In genomic region chr16:85321856-85322271, GRCh38 we compare ENCODE assay signal across 9 cellular contexts.
A peak's percentile ranks its signal among the peaks of the same experiment; 100 is the strongest.
DNase-seq lines count a peak whose midpoint lies in the region; ATAC-seq lines count a peak whose summit lies in the region.
"Had no signal": no experiment of that assay in that cellular context is flagged by ENCODE, and none has a peak within 500 bp of the region (broad histone marks: within the 10 kb centered on the region; RNA-seq: fewer than 3 reads in every experiment).

No MANE protein-coding gene starts in this region.

- ATAC-seq in Right ventricle myocardium inferior (peak; percentile 98), GM18868 (IDR thresholded peaks at IDR 0.05; ENCODE audit: unreplicated experiment) (no peak)

- H3K36me3 ChIP-seq in BLaER1 treated with 17β-estradiol and CSF1 and Interleukin-3, amounts not matched to agents 10 nM and 100 nM: no peaks in the 10 kb centered on the region

- 3 to 32% (median 22%) methylated on average over 12 of the region's 12 CpGs for WGBS in adipose tissue, 3 donors

- peak overlapping the region in 7 of 11 experiments; percentile 4 to 57 (median 30); a peak in 7 of 22 replicates for H3K9ac ChIP-seq in BLaER1 treated with 17β-estradiol and CSF1 and Interleukin-3, amounts not matched to agents 10 nM and 100 nM

- H3K27me3 ChIP-seq in BLaER1 treated with 17β-estradiol and CSF1 and Interleukin-3, amounts not matched to agents 10 nM and 100 nM: no peaks in the 10 kb centered on the region

- intact Hi-C loops in Right ventricle myocardium inferior (cut with DNase I) (no loop called here), posterior cingulate gyrus (cut with DNase I) (no loop called here)

- peaks cover 17 to 67% (median 55%) of the 10 kb centered on the region in 10 experiments for H3K4me1 ChIP-seq in BLaER1 treated with 17β-estradiol and CSF1 and Interleukin-3, amounts not matched to agents 10 nM and 100 nM

- H3K4me2 ChIP-seq in BLaER1 treated with 17β-estradiol and CSF1 and Interleukin-3, amounts not matched to agents 10 nM and 100 nM: peak overlapping the region; percentile 57 to 92 (median 80)

- no peak overlapping the region for H3K4me3 ChIP-seq in BLaER1 treated with 17β-estradiol and CSF1 and Interleukin-3, amounts not matched to agents 10 nM and 100 nM

- H3K27ac ChIP-seq in BLaER1 treated with 17β-estradiol and CSF1 and Interleukin-3, amounts not matched to agents 10 nM and 100 nM: peak overlapping the region in 5 of 11 experiments; percentile 10 to 44 (median 37); a peak in 7 of 22 replicates
- H3K27ac ChIP-seq in adipose tissue (ENCODE audit: low read depth, low read length): peak overlapping the region; percentile 43

- H3K9me3 ChIP-seq in BLaER1 treated with 17β-estradiol and CSF1 and Interleukin-3, amounts not matched to agents 10 nM and 100 nM (replicated peaks in 1 of 11): peaks cover 0 to 9% (median 5%) of the 10 kb centered on the region in 11 experiments; a peak in 8 of 22 replicates

- H4K20me1 ChIP-seq in BLaER1 treated with 17β-estradiol and CSF1 and Interleukin-3, amounts not matched to agents 10 nM and 100 nM: no peaks in the 10 kb centered on the region

- peak; percentile 95 for DNase-seq in Right ventricle myocardium inferior (ENCODE audit: missing footprints)
- peak; percentile 55 to 97 (median 78) for DNase-seq in posterior cingulate gyrus
- DNase-seq in activated CD4-positive, alpha-beta T cell treated with anti-CD3 and anti-CD28 coated beads, Interleukin-2, amount 50 U/mL, for 4 hours: no peak
- no peak for DNase-seq in 8988T
- DNase-seq in activated effector memory CD4-positive, alpha-beta T cell treated with Interleukin-2 at 50 U/mL for 16 hours: no peak
- DNase-seq: activated B cell treated with CpG ODN at 0.5 μM for 24 hours had no signal

Comparison
In these comparisons a context has a peak if more than half of its experiments do, and no peak if none do; other contexts are left out.
1. DNase-seq: peak in Right ventricle myocardium inferior (single experiment) and posterior cingulate gyrus (10 of 10); none in activated CD4-positive, alpha-beta T cell treated with anti-CD3 and anti-CD28 coated beads, Interleukin-2, amount 50 U/mL, for 4 hours (0 of 2), 8988T (single experiment) and activated effector memory CD4-positive, alpha-beta T cell treated with Interleukin-2 at 50 U/mL for 16 hours (single experiment).